Comparison of ENCODE assay signal across 9 cellular contexts in genomic region chr4:173530326-173531062, GRCh38. TPM values are rescaled to one million over a fixed set of nuclear protein-coding genes. Genes with fewer than 3 reads are reported as not detected.
A peak's percentile ranks its signal among the peaks of the same experiment; 100 is the strongest.
DNase-seq lines count a peak whose midpoint lies in the region; ATAC-seq and TF ChIP-seq lines count a peak whose summit lies in the region.
"Had no signal": no experiment of that assay in that cellular context is flagged by ENCODE, and none has a peak within 500 bp of the region (broad histone marks: within the 10 kb centered on the region; RNA-seq: fewer than 3 reads in every experiment).

No MANE protein-coding gene starts in this region.

- no peaks in the 10 kb centered on the region for H3K9me3 Mint-ChIP-seq in WTC11
- H3K9me3 Mint-ChIP-seq in stimulated activated effector memory CD8-positive, alpha-beta T cell treated with anti-CD3 and anti-CD28 coated beads, Interleukin-12 subunit alpha, Interleukin-12 subunit beta, amount 100 ng/mL, for 72 hours, result peaks cover 3% of the 10 kb centered on the region

- H3K27me3 Mint-ChIP-seq in WTC11 (ENCODE audit: low read depth), result peaks cover 99% of the 10 kb centered on the region

- no peak for TF ChIP-seq CTCF in WTC11 (IDR thresholded peaks at IDR 0.05)

- no peak overlapping the region for H3K27ac Mint-ChIP-seq in WTC11
- no peak overlapping the region for H3K27ac Mint-ChIP-seq in stimulated activated effector memory CD8-positive, alpha-beta T cell treated with anti-CD3 and anti-CD28 coated beads, Interleukin-12 subunit alpha, Interleukin-12 subunit beta, amount 100 ng/mL, for 72 hours

- H3K4me3 Mint-ChIP-seq in WTC11, result peak overlapping the region; percentile 87
- peak overlapping the region; percentile 59 for H3K4me3 Mint-ChIP-seq in stimulated activated effector memory CD8-positive, alpha-beta T cell treated with anti-CD3 and anti-CD28 coated beads, Interleukin-12 subunit alpha, Interleukin-12 subunit beta, amount 100 ng/mL, for 72 hours

- H3K36me3 Mint-ChIP-seq in WTC11, result no peaks in the 10 kb centered on the region
- peaks cover 31% of the 10 kb centered on the region for H3K36me3 Mint-ChIP-seq in stimulated activated effector memory CD8-positive, alpha-beta T cell treated with anti-CD3 and anti-CD28 coated beads, Interleukin-12 subunit alpha, Interleukin-12 subunit beta, amount 100 ng/mL, for 72 hours

- DNase-seq in DMS53 (lab: John Stamatoyannopoulos, UW) (peak; percentile 10), DMS53 treated with DMSO at 0.1 percent for 48 hours (lab: John Stamatoyannopoulos, UW; ENCODE audit: unreplicated experiment) (no peak), WTC11 (ENCODE audit: low spot score) (no peak), hepatic stellate cell (ENCODE audit: low spot score) (peak; percentile 38), NCI-H1048 (lab: John Stamatoyannopoulos, UW) (no peak), NCI-H2029 treated with DMSO at 0.1 percent for 48 hours (lab: John Stamatoyannopoulos, UW) (no peak)
- no peak for DNase-seq in stimulated activated effector memory CD8-positive, alpha-beta T cell treated with anti-CD3 and anti-CD28 coated beads, Interleukin-12 subunit alpha, Interleukin-12 subunit beta, amount 100 ng/mL, for 72 hours (ENCODE audit: low spot score in 2 of 2)

- POLR2A ChIA-PET in WTC11 (lab: Charles Lee), result interaction anchor here (1.2 kb wide), 2 partner anchors 13 to 21 kb away, joined by 5 read pairs; no protein-coding TSS in a partner anchor

- CTCF ChIA-PET in WTC11 (lab: Charles Lee), result interaction anchor here (0.7 to 1.6 kb wide), 5 partner anchors 9 to 222 kb away, joined by 3 to 5 read pairs (median 4); no protein-coding TSS in a partner anchor

- no peak for ATAC-seq in WTC11
- no peak for ATAC-seq in stimulated activated effector memory CD8-positive, alpha-beta T cell treated with anti-CD3 and anti-CD28 coated beads, Interleukin-12 subunit alpha, Interleukin-12 subunit beta, amount 100 ng/mL, for 72 hours
- ATAC-seq in GM21390 (IDR thresholded peaks at IDR 0.05; ENCODE audit: unreplicated experiment), result no peak

- peaks cover 49% of the 10 kb centered on the region for H3K4me1 Mint-ChIP-seq in WTC11
- peaks cover 14% of the 10 kb centered on the region for H3K4me1 Mint-ChIP-seq in stimulated activated effector memory CD8-positive, alpha-beta T cell treated with anti-CD3 and anti-CD28 coated beads, Interleukin-12 subunit alpha, Interleukin-12 subunit beta, amount 100 ng/mL, for 72 hours

TF ChIP-seq in WTC11, 78 proteins besides CTCF, POLR2A, EP300 and RAD21:
- TF ChIP-seq ATF3 (CRISPR knock-in tag; conservative IDR thresholded peaks at IDR 0.05), result no peak
- TF ChIP-seq ZNF396 (CRISPR knock-in tag; IDR thresholded peaks at IDR 0.05; ENCODE audit: borderline replicate concordance), result no peak
- TF ChIP-seq TP53 (CRISPR knock-in tag; IDR thresholded peaks at IDR 0.05), result no peak
- TF ChIP-seq CREB1 (CRISPR knock-in tag; IDR thresholded peaks at IDR 0.05), result no peak
- TF ChIP-seq ZBTB43 (CRISPR knock-in tag; IDR thresholded peaks at IDR 0.05), result no peak
- TF ChIP-seq OVOL2 (CRISPR knock-in tag; IDR thresholded peaks at IDR 0.05; ENCODE audit: borderline replicate concordance), result no peak
- no peak for TF ChIP-seq EMX1 (CRISPR knock-in tag; IDR thresholded peaks at IDR 0.05)
- TF ChIP-seq ATF1 (CRISPR knock-in tag; IDR thresholded peaks at IDR 0.05), result no peak
- TF ChIP-seq NR3C1 (CRISPR knock-in tag; conservative IDR thresholded peaks at IDR 0.05; ENCODE audit: low read depth), result no peak
- no peak for TF ChIP-seq KAT7 (CRISPR knock-in tag; IDR thresholded peaks at IDR 0.05; ENCODE audit: borderline replicate concordance)
- TF ChIP-seq, protein P1, sequence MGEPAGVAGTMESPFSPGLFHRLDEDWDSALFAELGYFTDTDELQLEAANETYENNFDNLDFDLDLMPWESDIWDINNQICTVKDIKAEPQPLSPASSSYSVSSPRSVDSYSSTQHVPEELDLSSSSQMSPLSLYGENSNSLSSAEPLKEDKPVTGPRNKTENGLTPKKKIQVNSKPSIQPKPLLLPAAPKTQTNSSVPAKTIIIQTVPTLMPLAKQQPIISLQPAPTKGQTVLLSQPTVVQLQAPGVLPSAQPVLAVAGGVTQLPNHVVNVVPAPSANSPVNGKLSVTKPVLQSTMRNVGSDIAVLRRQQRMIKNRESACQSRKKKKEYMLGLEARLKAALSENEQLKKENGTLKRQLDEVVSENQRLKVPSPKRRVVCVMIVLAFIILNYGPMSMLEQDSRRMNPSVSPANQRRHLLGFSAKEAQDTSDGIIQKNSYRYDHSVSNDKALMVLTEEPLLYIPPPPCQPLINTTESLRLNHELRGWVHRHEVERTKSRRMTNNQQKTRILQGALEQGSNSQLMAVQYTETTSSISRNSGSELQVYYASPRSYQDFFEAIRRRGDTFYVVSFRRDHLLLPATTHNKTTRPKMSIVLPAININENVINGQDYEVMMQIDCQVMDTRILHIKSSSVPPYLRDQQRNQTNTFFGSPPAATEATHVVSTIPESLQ (CRISPR knock-in tag; IDR thresholded peaks at IDR 0.05), result no peak
- no peak for TF ChIP-seq NR2C2 (CRISPR knock-in tag; IDR thresholded peaks at IDR 0.05)
- TF ChIP-seq, protein P2, sequence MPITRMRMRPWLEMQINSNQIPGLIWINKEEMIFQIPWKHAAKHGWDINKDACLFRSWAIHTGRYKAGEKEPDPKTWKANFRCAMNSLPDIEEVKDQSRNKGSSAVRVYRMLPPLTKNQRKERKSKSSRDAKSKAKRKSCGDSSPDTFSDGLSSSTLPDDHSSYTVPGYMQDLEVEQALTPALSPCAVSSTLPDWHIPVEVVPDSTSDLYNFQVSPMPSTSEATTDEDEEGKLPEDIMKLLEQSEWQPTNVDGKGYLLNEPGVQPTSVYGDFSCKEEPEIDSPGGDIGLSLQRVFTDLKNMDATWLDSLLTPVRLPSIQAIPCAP (CRISPR knock-in tag; IDR thresholded peaks at IDR 0.05), result no peak
- TF ChIP-seq SMAD4 (CRISPR knock-in tag; IDR thresholded peaks at IDR 0.05), result no peak
- TF ChIP-seq ZNF138 (CRISPR knock-in tag; conservative IDR thresholded peaks at IDR 0.05), result no peak
- TF ChIP-seq ZNF416 (CRISPR knock-in tag; IDR thresholded peaks at IDR 0.05), result no peak

RNA-seq across cellular contexts. Expression of gene HAND2, which starts 0.5 kb away (rescaled TPM):
- 0.09 to 0.13 TPM in 2 of 3 replicates, not detected in the other for total RNA-seq in WTC11 (2021)
- total RNA-seq: T-helper 1 cell treated with Interleukin-12 subunit alpha and Interleukin-12 subunit beta and Interleukin-4 antibody, amounts not matched to agents 30 ng/mL and 1 ng/mL, for 36 hours had no signal

Comparison
In these comparisons a context has a peak if more than half of its experiments do, and no peak if none do; other contexts are left out.
1. DNase-seq: peak in DMS53 (single experiment) and hepatic stellate cell (single experiment); none in DMS53 treated with DMSO at 0.1 percent for 48 hours (single experiment), WTC11 (single experiment), stimulated activated effector memory CD8-positive, alpha-beta T cell treated with anti-CD3 and anti-CD28 coated beads, Interleukin-12 subunit alpha, Interleukin-12 subunit beta, amount 100 ng/mL, for 72 hours (0 of 2), NCI-H1048 (single experiment) and NCI-H2029 treated with DMSO at 0.1 percent for 48 hours (single experiment).